8 cellular contexts compared by ENCODE assay signal in genomic region chr14:23989734-23990445, GRCh38. TPM values are rescaled to one million over a fixed set of nuclear protein-coding genes. Genes with fewer than 3 reads are reported as not detected.
DNase-seq lines count a peak whose midpoint lies in the region; ATAC-seq, FAIRE-seq and TF ChIP-seq lines count a peak whose summit lies in the region.
"Not testable (repeated sequence)": the region's sequence is repeated elsewhere in the genome, so short reads cannot be mapped to it uniquely, and the experiment has no call there.

No MANE protein-coding gene starts in this region.

- not testable (repeated sequence) for FAIRE-seq in GM19239 (lab: Jason Lieb, UNC)

- not testable (repeated sequence) for H3K79me2 ChIP-seq in Loucy (ENCODE audit: insufficient read depth, low read length)

- not testable (repeated sequence) for H4K20me1 ChIP-seq in Loucy (ENCODE audit: insufficient read depth, low read length, poor library complexity, severe bottlenecking)

- not testable (repeated sequence) for H3K4me1 Mint-ChIP-seq in Caco-2 (ENCODE audit: low read depth, unreplicated experiment)
- H3K4me1 Mint-ChIP-seq in activated naive CD4-positive, alpha-beta T cell treated with anti-CD3 and anti-CD28 coated beads for 36 hours (ENCODE audit: low read depth), result peaks cover 26% of the 10 kb centered on the region
- peaks cover 7 to 32% (median 22%) of the 10 kb centered on the region in 7 donors for H3K4me1 Mint-ChIP-seq in naive thymus-derived CD4-positive, alpha-beta T cell
- H3K4me1 Mint-ChIP-seq in stimulated activated naive B cell treated with anti-CD40 and anti-IgM and Interleukin-4, amounts not matched to agents 10 μg/mL and 1 μg/mL and 100 μg/mL, for 72 hours, result peaks cover 12 to 20% of the 10 kb centered on the region in 2 donors

- H3K4me2 ChIP-seq in Loucy (ENCODE audit: low read depth, low read length, poor library complexity, severe bottlenecking), result peak overlapping the region; percentile 74

- not testable (repeated sequence) for H3K9me3 ChIP-seq in Caco-2; Loucy (ENCODE audit: insufficient read depth, low read depth, low read length); naive thymus-derived CD4-positive, alpha-beta T cell (ENCODE audit: control insufficient read depth in 2 of 3, low read length in 3 of 3)

- H3K36me3 ChIP-seq in Caco-2 (ENCODE audit: control insufficient read depth, insufficient read depth, low read length); Loucy (ENCODE audit: insufficient read depth, low read length); naive thymus-derived CD4-positive, alpha-beta T cell (ENCODE audit: control insufficient read depth in 2 of 3, insufficient read depth in 3 of 3, low read length in 3 of 3): not testable (repeated sequence)

- intact Hi-C loops in Caco-2 (cut with micrococcal nuclease; ENCODE audit: unreplicated experiment), result not testable (repeated sequence)
- intact Hi-C loops in activated naive CD4-positive, alpha-beta T cell treated with anti-CD3 and anti-CD28 coated beads for 36 hours (cut with micrococcal nuclease), result loop anchor here (2.0 kb wide), 1 partner anchor 105 kb away; the partner anchor contains the start of gene PCK2
- intact Hi-C loops in naive thymus-derived CD4-positive, alpha-beta T cell (cut with micrococcal nuclease), result loop anchor here (1.0 to 5.0 kb wide), 2 partner anchors 46 to 47 kb away; no protein-coding TSS in a partner anchor

- not testable (repeated sequence) for TF ChIP-seq CTCF in Caco-2 (IDR thresholded peaks at IDR 0.05; ENCODE audit: insufficient read depth in 1 of 2, low read depth in 1 of 2, low read length in 1 of 2, severe bottlenecking in 1 of 2, unreplicated experiment in 1 of 2); Loucy (conservative IDR thresholded peaks at IDR 0.05; ENCODE audit: low read length)

- not testable (repeated sequence) for H3K27me3 Mint-ChIP-seq in Caco-2 (ENCODE audit: insufficient read depth, unreplicated experiment); activated naive CD4-positive, alpha-beta T cell treated with anti-CD3 and anti-CD28 coated beads for 36 hours (ENCODE audit: low read depth); naive thymus-derived CD4-positive, alpha-beta T cell; stimulated activated naive B cell treated with anti-CD40 and anti-IgM and Interleukin-4, amounts not matched to agents 10 μg/mL and 1 μg/mL and 100 μg/mL, for 72 hours

- H3K4me3 ChIP-seq in Caco-2 (ENCODE audit: low read depth, low read length), result peak overlapping the region; percentile 17
- H3K4me3 ChIP-seq in Loucy (ENCODE audit: low read length, poor library complexity, severe bottlenecking), result peak overlapping the region; percentile 86
- H3K4me3 ChIP-seq in naive thymus-derived CD4-positive, alpha-beta T cell (ENCODE audit: low read length), result peak overlapping the region; percentile 43

- peak in 1 of 2 experiments; percentile 14 for DNase-seq in Caco-2
- DNase-seq in GM19239 (ENCODE audit: insufficient read length, low spot score), result peak; percentile 24
- DNase-seq in SHP77 (lab: John Stamatoyannopoulos, UW), result peak; percentile 81 to 91
- DNase-seq in activated naive CD4-positive, alpha-beta T cell treated with anti-CD3 and anti-CD28 coated beads for 36 hours, result peak; percentile 31
- DNase-seq in naive thymus-derived CD4-positive, alpha-beta T cell; stimulated activated naive B cell treated with anti-CD40 and anti-IgM and Interleukin-4, amounts not matched to agents 10 μg/mL and 1 μg/mL and 100 μg/mL, for 72 hours: not testable (repeated sequence)

- not testable (repeated sequence) for H3K9me2 ChIP-seq in Loucy (replicated peaks; ENCODE audit: low read depth, low read length)

- POLR2A ChIA-PET in Caco-2 (lab: Charles Lee); naive thymus-derived CD4-positive, alpha-beta T cell (lab: Charles Lee): not testable (repeated sequence)

- CTCF ChIA-PET in Caco-2 (lab: Charles Lee); activated naive CD4-positive, alpha-beta T cell treated with anti-CD3 and anti-CD28 coated beads for 36 hours (lab: Charles Lee); naive thymus-derived CD4-positive, alpha-beta T cell (lab: Charles Lee): not testable (repeated sequence)

- not testable (repeated sequence) for H3K36me3 Mint-ChIP-seq in Caco-2 (ENCODE audit: insufficient read depth, unreplicated experiment); activated naive CD4-positive, alpha-beta T cell treated with anti-CD3 and anti-CD28 coated beads for 36 hours (ENCODE audit: low read depth); naive thymus-derived CD4-positive, alpha-beta T cell; stimulated activated naive B cell treated with anti-CD40 and anti-IgM and Interleukin-4, amounts not matched to agents 10 μg/mL and 1 μg/mL and 100 μg/mL, for 72 hours

- peak overlapping the region; percentile 72 for H3K4me3 Mint-ChIP-seq in Caco-2 (ENCODE audit: unreplicated experiment)
- H3K4me3 Mint-ChIP-seq in activated naive CD4-positive, alpha-beta T cell treated with anti-CD3 and anti-CD28 coated beads for 36 hours, result peak overlapping the region; percentile 86
- H3K4me3 Mint-ChIP-seq in naive thymus-derived CD4-positive, alpha-beta T cell, result peak overlapping the region in 8 of 10 donors; percentile 73 to 89 (median 79)
- peak overlapping the region; percentile 81 to 84 for H3K4me3 Mint-ChIP-seq in stimulated activated naive B cell treated with anti-CD40 and anti-IgM and Interleukin-4, amounts not matched to agents 10 μg/mL and 1 μg/mL and 100 μg/mL, for 72 hours

- not testable (repeated sequence) for H2AFZ ChIP-seq in Loucy (ENCODE audit: low read length)

- not testable (repeated sequence) for H3F3A ChIP-seq in Loucy (ENCODE audit: low read depth)

- not testable (repeated sequence) for BruUV-seq in Caco-2 (replicated peaks; lab: Mats Ljungman, UMichigan)

- H3K27ac Mint-ChIP-seq in Caco-2 (ENCODE audit: unreplicated experiment), result not testable (repeated sequence)
- H3K27ac Mint-ChIP-seq in activated naive CD4-positive, alpha-beta T cell treated with anti-CD3 and anti-CD28 coated beads for 36 hours, result peak overlapping the region; percentile 78
- H3K27ac Mint-ChIP-seq in naive thymus-derived CD4-positive, alpha-beta T cell, result peak overlapping the region in 7 of 9 donors; percentile 51 to 92 (median 86)
- peak overlapping the region; percentile 86 for H3K27ac Mint-ChIP-seq in stimulated activated naive B cell treated with anti-CD40 and anti-IgM and Interleukin-4, amounts not matched to agents 10 μg/mL and 1 μg/mL and 100 μg/mL, for 72 hours

- H3K4me1 ChIP-seq in Caco-2; Loucy (ENCODE audit: insufficient read depth, low read length, poor library complexity, severe bottlenecking); naive thymus-derived CD4-positive, alpha-beta T cell (ENCODE audit: control insufficient read depth in 2 of 2, insufficient read depth in 2 of 2, low read length in 2 of 2): not testable (repeated sequence)

- H3K27me3 ChIP-seq in Caco-2 (replicated peaks; ENCODE audit: control insufficient read depth, insufficient read depth, low read length); Loucy (ENCODE audit: insufficient read depth, low read length, poor library complexity, severe bottlenecking); naive thymus-derived CD4-positive, alpha-beta T cell (ENCODE audit: control insufficient read depth in 2 of 2, insufficient read depth in 2 of 2, low read length in 2 of 2): not testable (repeated sequence)

- H3K9me3 Mint-ChIP-seq in Caco-2 (ENCODE audit: unreplicated experiment); activated naive CD4-positive, alpha-beta T cell treated with anti-CD3 and anti-CD28 coated beads for 36 hours; naive thymus-derived CD4-positive, alpha-beta T cell; stimulated activated naive B cell treated with anti-CD40 and anti-IgM and Interleukin-4, amounts not matched to agents 10 μg/mL and 1 μg/mL and 100 μg/mL, for 72 hours: not testable (repeated sequence)

- H3K27ac ChIP-seq in naive thymus-derived CD4-positive, alpha-beta T cell (ENCODE audit: low read depth, low read length), result not testable (repeated sequence)

- peak; percentile 15 for ATAC-seq in esophagus mucosa
- not testable (repeated sequence) for ATAC-seq in naive thymus-derived CD4-positive, alpha-beta T cell; stimulated activated naive B cell treated with anti-CD40 and anti-IgM and Interleukin-4, amounts not matched to agents 10 μg/mL and 1 μg/mL and 100 μg/mL, for 72 hours (replicated peaks)

- H3K9ac ChIP-seq in Loucy (ENCODE audit: low read depth, low read length, poor library complexity, severe bottlenecking), result peak overlapping the region; percentile 95

RNA-seq across cellular contexts. Expression of gene DHRS4L2, which starts 1.2 kb away (rescaled TPM):
- total RNA-seq in Caco-2 (2022) (7.2 and 7.8 TPM in 2 replicates), esophagus mucosa (28.8 TPM)
- 10 to 100 TPM; 26.2 to 26.3 TPM for total RNA-seq in activated naive CD4-positive, alpha-beta T cell treated with anti-CD3 and anti-CD28 coated beads for 36 hours
- total RNA-seq in naive thymus-derived CD4-positive, alpha-beta T cell, result 10 to 100 TPM; 11.0 to 25.7 (median 16.8) TPM
- 10 to 100 TPM; 11.7 to 21.0 TPM for polyA plus RNA-seq in naive thymus-derived CD4-positive, alpha-beta T cell

RNA-seq across cellular contexts. Expression of gene DHRS4, which starts 36.3 kb away (rescaled TPM):
- total RNA-seq in Caco-2 (2022) (8.0 and 8.6 TPM in 2 replicates), esophagus mucosa (22.2 TPM)
- 10 to 100 TPM; 22.8 to 24.0 TPM for total RNA-seq in activated naive CD4-positive, alpha-beta T cell treated with anti-CD3 and anti-CD28 coated beads for 36 hours
- 10 to 100 TPM in 4 of 5 experiments, 1 to 10 TPM in 1; 7.8 to 19.9 (median 17.5) TPM for total RNA-seq in naive thymus-derived CD4-positive, alpha-beta T cell
- polyA plus RNA-seq in naive thymus-derived CD4-positive, alpha-beta T cell, result 10 to 100 TPM; 30.1 to 31.8 TPM

Comparison
In these comparisons a context has a peak if more than half of its experiments do, and no peak if none do; other contexts are left out.
1. H3K4me3 ChIP-seq: peak in every context shown above with its lines; median percentile 86 in Loucy; 43 in naive thymus-derived CD4-positive, alpha-beta T cell; 17 in Caco-2.